Comparison of ENCODE assay signal across 1 cellular context in the genomic region with DNA sequence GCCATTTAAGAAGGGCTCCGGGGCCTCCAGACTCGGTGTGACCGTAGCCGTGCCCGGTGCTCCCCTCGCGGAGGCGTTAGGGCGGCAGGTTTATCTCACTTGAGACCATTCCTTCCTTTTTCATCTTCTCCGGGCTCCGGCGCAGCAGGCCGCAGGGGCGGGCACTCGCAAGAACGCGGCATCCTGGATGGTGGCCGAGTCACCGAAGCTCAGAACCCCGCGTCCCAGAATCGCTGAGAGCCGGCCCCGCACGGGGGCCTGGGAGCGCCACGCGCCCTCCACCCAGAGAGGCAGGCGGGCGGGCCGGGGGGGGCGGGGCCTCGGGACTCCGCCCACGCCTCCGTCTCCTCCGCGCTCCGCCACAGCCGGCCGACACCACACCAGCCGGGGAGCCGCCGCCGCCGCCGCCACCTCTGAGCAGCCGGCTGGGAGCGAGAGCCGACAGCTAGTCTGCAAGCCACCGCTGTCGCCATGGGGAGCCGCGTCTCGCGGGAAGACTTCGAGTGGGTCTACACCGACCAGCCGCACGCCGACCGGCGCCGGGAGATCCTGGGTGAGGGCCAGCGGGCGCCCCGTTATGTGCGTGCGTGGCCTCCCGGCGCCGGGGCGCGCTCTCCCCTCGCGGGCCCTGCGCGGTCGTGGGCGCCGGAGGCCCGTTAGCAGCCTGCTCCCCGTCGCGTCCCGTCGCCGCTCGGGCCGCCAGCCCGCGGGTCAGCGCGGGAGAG.
TF ChIP-seq lines count a peak whose summit lies in the region.

TSS of gene DEGS1 (plus strand) at position 375 of the 725 bp plus-strand sequence. CDS start at position 472, 97 bp downstream.

TF ChIP-seq in HepG2, 621 proteins besides CTCF, POLR2A, EP300 and RAD21 (continued from another document and continues in another):
- TF ChIP-seq, protein P1, sequence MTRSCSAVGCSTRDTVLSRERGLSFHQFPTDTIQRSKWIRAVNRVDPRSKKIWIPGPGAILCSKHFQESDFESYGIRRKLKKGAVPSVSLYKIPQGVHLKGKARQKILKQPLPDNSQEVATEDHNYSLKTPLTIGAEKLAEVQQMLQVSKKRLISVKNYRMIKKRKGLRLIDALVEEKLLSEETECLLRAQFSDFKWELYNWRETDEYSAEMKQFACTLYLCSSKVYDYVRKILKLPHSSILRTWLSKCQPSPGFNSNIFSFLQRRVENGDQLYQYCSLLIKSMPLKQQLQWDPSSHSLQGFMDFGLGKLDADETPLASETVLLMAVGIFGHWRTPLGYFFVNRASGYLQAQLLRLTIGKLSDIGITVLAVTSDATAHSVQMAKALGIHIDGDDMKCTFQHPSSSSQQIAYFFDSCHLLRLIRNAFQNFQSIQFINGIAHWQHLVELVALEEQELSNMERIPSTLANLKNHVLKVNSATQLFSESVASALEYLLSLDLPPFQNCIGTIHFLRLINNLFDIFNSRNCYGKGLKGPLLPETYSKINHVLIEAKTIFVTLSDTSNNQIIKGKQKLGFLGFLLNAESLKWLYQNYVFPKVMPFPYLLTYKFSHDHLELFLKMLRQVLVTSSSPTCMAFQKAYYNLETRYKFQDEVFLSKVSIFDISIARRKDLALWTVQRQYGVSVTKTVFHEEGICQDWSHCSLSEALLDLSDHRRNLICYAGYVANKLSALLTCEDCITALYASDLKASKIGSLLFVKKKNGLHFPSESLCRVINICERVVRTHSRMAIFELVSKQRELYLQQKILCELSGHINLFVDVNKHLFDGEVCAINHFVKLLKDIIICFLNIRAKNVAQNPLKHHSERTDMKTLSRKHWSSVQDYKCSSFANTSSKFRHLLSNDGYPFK (CRISPR knock-in tag; IDR thresholded peaks at IDR 0.05; ENCODE audit: borderline replicate concordance): no peak
- TF ChIP-seq SP140L (CRISPR knock-in tag; IDR thresholded peaks at IDR 0.05; ENCODE audit: borderline replicate concordance) (0 out of 2 replicates have a peak, but pooled peaks have one; percentile 37), SIX1 (CRISPR knock-in tag; IDR thresholded peaks at IDR 0.05; ENCODE audit: borderline replicate concordance) (no peak), ZNF383 (CRISPR knock-in tag; IDR thresholded peaks at IDR 0.05; ENCODE audit: borderline replicate concordance) (no peak), KMT2A (CRISPR knock-in tag; IDR thresholded peaks at IDR 0.05) (peak; percentile 67; the same call in 1 of the 2 replicates), ZFP36 (IDR thresholded peaks at IDR 0.05; ENCODE audit: borderline replicate concordance, low read depth, low read length, partially characterized antibody) (no peak), ZKSCAN8 (CRISPR knock-in tag; IDR thresholded peaks at IDR 0.05; ENCODE audit: borderline replicate concordance) (0 out of 2 replicates have a peak, but pooled peaks have one; percentile 32), ZNF264 (CRISPR knock-in tag; IDR thresholded peaks at IDR 0.05) (no peak), POLR2AphosphoS2 (IDR thresholded peaks at IDR 0.05; ENCODE audit: low read depth, low read length) (no peak), SP5 (CRISPR knock-in tag; IDR thresholded peaks at IDR 0.05; ENCODE audit: borderline replicate concordance, low read depth) (0 out of 2 replicates have a peak, but pooled peaks have one; percentile 19), HMGA1 (CRISPR knock-in tag; conservative IDR thresholded peaks at IDR 0.05) (no peak), IKZF4 (CRISPR knock-in tag; IDR thresholded peaks at IDR 0.05; ENCODE audit: borderline replicate concordance, low read depth, not compliant biosample characterization) (peak; percentile 85), HINFP (CRISPR knock-in tag; IDR thresholded peaks at IDR 0.05; ENCODE audit: low read depth) (0 out of 2 replicates have a peak, but pooled peaks have one; percentile 25), IRX3 (CRISPR knock-in tag; IDR thresholded peaks at IDR 0.05; ENCODE audit: borderline replicate concordance, low read depth) (no peak), CREB3 (CRISPR knock-in tag; IDR thresholded peaks at IDR 0.05) (peak; percentile 86), HHEX (CRISPR knock-in tag; IDR thresholded peaks at IDR 0.05) (no peak), RERE (CRISPR knock-in tag; IDR thresholded peaks at IDR 0.05; ENCODE audit: low read depth) (no peak), ZNF644 (CRISPR knock-in tag; IDR thresholded peaks at IDR 0.05; ENCODE audit: low read depth) (no peak), SCMH1 (CRISPR knock-in tag; IDR thresholded peaks at IDR 0.05; ENCODE audit: borderline replicate concordance) (no peak), ZFP37 (CRISPR knock-in tag; IDR thresholded peaks at IDR 0.05; ENCODE audit: borderline replicate concordance) (no peak), FOXJ3 (CRISPR knock-in tag; IDR thresholded peaks at IDR 0.05; ENCODE audit: borderline replicate concordance) (no peak), ATAD3A (CRISPR knock-in tag; IDR thresholded peaks at IDR 0.05) (no peak), HIVEP1 (CRISPR knock-in tag; IDR thresholded peaks at IDR 0.05) (no peak), ZNF607 (CRISPR knock-in tag; IDR thresholded peaks at IDR 0.05; ENCODE audit: borderline replicate concordance) (no peak), ZNF333 (CRISPR knock-in tag; IDR thresholded peaks at IDR 0.05; ENCODE audit: borderline replicate concordance) (no peak; the same call in 1 of the 2 replicates), ZNF616 (CRISPR knock-in tag; IDR thresholded peaks at IDR 0.05; ENCODE audit: low read depth) (no peak), PAWR (CRISPR knock-in tag; IDR thresholded peaks at IDR 0.05; ENCODE audit: borderline replicate concordance) (no peak), ZNF775 (CRISPR knock-in tag; IDR thresholded peaks at IDR 0.05; ENCODE audit: borderline replicate concordance) (no peak), ZFP62 (CRISPR knock-in tag; IDR thresholded peaks at IDR 0.05) (no peak), RBFOX2 (IDR thresholded peaks at IDR 0.05; ENCODE audit: low read depth, low read length) (peak; percentile 85), ATF2 (CRISPR knock-in tag; IDR thresholded peaks at IDR 0.05) (no peak), ZNF362 (CRISPR knock-in tag; IDR thresholded peaks at IDR 0.05; ENCODE audit: borderline replicate concordance) (0 out of 2 replicates have a peak, but pooled peaks have one; percentile 25), KLF11 (CRISPR knock-in tag; IDR thresholded peaks at IDR 0.05) (no peak), ZNF160 (CRISPR knock-in tag; IDR thresholded peaks at IDR 0.05) (no peak), SMYD3 (CRISPR knock-in tag; IDR thresholded peaks at IDR 0.05) (no peak), FOSL2 (CRISPR knock-in tag; IDR thresholded peaks at IDR 0.05) (no peak), MIER3 (CRISPR knock-in tag; IDR thresholded peaks at IDR 0.05; ENCODE audit: borderline replicate concordance) (no peak), ZNF34 (CRISPR knock-in tag; IDR thresholded peaks at IDR 0.05; ENCODE audit: borderline replicate concordance) (no peak)
- TF ChIP-seq, protein P2, sequence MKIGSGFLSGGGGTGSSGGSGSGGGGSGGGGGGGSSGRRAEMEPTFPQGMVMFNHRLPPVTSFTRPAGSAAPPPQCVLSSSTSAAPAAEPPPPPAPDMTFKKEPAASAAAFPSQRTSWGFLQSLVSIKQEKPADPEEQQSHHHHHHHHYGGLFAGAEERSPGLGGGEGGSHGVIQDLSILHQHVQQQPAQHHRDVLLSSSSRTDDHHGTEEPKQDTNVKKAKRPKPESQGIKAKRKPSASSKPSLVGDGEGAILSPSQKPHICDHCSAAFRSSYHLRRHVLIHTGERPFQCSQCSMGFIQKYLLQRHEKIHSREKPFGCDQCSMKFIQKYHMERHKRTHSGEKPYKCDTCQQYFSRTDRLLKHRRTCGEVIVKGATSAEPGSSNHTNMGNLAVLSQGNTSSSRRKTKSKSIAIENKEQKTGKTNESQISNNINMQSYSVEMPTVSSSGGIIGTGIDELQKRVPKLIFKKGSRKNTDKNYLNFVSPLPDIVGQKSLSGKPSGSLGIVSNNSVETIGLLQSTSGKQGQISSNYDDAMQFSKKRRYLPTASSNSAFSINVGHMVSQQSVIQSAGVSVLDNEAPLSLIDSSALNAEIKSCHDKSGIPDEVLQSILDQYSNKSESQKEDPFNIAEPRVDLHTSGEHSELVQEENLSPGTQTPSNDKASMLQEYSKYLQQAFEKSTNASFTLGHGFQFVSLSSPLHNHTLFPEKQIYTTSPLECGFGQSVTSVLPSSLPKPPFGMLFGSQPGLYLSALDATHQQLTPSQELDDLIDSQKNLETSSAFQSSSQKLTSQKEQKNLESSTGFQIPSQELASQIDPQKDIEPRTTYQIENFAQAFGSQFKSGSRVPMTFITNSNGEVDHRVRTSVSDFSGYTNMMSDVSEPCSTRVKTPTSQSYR (CRISPR knock-in tag; IDR thresholded peaks at IDR 0.05; ENCODE audit: borderline replicate concordance): 0 out of 2 replicates have a peak, but pooled peaks have one; percentile 13
- TF ChIP-seq, protein P3, sequence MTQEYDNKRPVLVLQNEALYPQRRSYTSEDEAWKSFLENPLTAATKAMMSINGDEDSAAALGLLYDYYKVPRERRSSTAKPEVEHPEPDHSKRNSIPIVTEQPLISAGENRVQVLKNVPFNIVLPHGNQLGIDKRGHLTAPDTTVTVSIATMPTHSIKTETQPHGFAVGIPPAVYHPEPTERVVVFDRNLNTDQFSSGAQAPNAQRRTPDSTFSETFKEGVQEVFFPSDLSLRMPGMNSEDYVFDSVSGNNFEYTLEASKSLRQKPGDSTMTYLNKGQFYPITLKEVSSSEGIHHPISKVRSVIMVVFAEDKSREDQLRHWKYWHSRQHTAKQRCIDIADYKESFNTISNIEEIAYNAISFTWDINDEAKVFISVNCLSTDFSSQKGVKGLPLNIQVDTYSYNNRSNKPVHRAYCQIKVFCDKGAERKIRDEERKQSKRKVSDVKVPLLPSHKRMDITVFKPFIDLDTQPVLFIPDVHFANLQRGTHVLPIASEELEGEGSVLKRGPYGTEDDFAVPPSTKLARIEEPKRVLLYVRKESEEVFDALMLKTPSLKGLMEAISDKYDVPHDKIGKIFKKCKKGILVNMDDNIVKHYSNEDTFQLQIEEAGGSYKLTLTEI (CRISPR knock-in tag; conservative IDR thresholded peaks at IDR 0.05): no peak
